ENCODE assay signal across 13 cellular contexts in the genomic region with DNA sequence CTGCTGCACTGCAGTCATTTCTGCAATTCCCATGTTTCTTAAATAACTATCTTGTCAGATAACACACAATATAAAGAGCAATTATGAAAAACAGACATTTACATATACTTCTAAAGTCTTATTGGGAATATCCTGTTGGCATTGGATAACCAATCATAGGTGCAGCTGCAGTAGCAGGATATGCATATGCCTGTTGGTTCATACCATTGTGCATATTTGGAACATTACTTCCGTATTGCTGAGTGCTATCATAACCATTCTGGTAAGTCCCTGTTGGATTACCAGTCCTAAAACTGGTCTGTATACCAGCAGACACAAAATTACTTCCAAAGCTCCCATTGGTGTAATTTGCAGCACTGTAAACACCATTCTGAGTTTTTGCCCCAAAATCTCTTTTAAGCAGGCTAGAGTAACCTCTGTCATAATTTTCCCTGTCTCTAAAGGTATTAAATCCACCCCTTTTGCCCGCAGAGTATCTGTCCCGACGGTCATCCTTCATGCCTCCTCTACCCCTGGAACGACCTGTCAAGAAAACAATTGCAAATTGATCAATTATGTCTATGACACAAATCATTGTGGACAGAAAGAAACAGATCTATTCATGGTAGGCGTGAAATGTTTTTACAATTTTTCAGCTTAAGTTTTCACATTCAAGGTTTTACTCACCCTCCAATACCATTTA. TPM values are rescaled to one million over a fixed set of nuclear protein-coding genes. Genes with fewer than 3 reads are reported as not detected.
DNase-seq lines count a peak whose midpoint lies in the region; ATAC-seq, FAIRE-seq and TF ChIP-seq lines count a peak whose summit lies in the region.
"Had no signal": no experiment of that assay in that cellular context is flagged by ENCODE, and none has a peak within 500 bp of the region (broad histone marks: within the 10 kb centered on the region; RNA-seq: fewer than 3 reads in every experiment).

No MANE protein-coding gene starts in this region.

- H3K27ac Mint-ChIP-seq in GM23338, result peak overlapping the region; percentile 58
- H3K27ac Mint-ChIP-seq in activated CD8-positive, alpha-beta T cell treated with anti-CD3 and anti-CD28 coated beads, Interleukin-2, amount 10 ng/mL, durations not matched to agents 7 days and 5 days, result peak overlapping the region; percentile 18

- H3K9me3 ChIP-seq in HepG2 (ENCODE audit: low read length), result no peaks in the 10 kb centered on the region
- no peaks in the 10 kb centered on the region for H3K9me3 ChIP-seq in tibial nerve
- H3K9me3 ChIP-seq: ascending aorta, thoracic aorta had no signal

- no peak for TF ChIP-seq EP300 in HepG2 (IDR thresholded peaks at IDR 0.05; ENCODE audit: low read depth in 2 of 2, low read length in 2 of 2)
- TF ChIP-seq EP300 in HepG2 (CRISPR knock-in tag; IDR thresholded peaks at IDR 0.05; ENCODE audit: borderline replicate concordance), result no peak
- no peak for TF ChIP-seq EP300 in tibial nerve (IDR thresholded peaks at IDR 0.05)

- H3K27ac ChIP-seq in ACC112 (ENCODE audit: low read depth, low read length), result peak overlapping the region; percentile 31; the same call in 1 of the 2 replicates
- H3K27ac ChIP-seq in GM23338 (ENCODE audit: low read depth), result peak overlapping the region; percentile 93
- H3K27ac ChIP-seq in HepG2 (ENCODE audit: extremely low read length, insufficient read depth, low read length), result no peak overlapping the region
- H3K27ac ChIP-seq in tibial nerve, result no peak overlapping the region
- H3K27ac ChIP-seq: ascending aorta, thoracic aorta had no signal

- H3K4me2 ChIP-seq in GM23338 (0 out of 2 replicates have a peak overlapping the region, but pooled peaks have one; percentile 84), HepG2 (ENCODE audit: low read depth, low read length) (no peak overlapping the region)

- TF ChIP-seq RAD21 in HepG2 (CRISPR knock-in tag; IDR thresholded peaks at IDR 0.05), result no peak

- H3F3A ChIP-seq in GM23338 (replicated peaks; ENCODE audit: low read depth), result peaks cover 66% of the 10 kb centered on the region

- peaks cover 4% of the 10 kb centered on the region; the same call in 1 of the 3 replicates for H3K9me3 Mint-ChIP-seq in GM23338
- H3K9me3 Mint-ChIP-seq in activated CD8-positive, alpha-beta T cell treated with anti-CD3 and anti-CD28 coated beads, Interleukin-2, amount 10 ng/mL, durations not matched to agents 7 days and 5 days (ENCODE audit: insufficient read depth), result no peaks in the 10 kb centered on the region

- intact Hi-C loops in HepG2 (cut with micrococcal nuclease; ENCODE audit: unreplicated experiment), result loop anchor here (10.0 kb wide), 2 partner anchors 175 to 345 kb away; no protein-coding TSS in a partner anchor

- 96% methylated on average over 6 of the region's 6 CpGs for WGBS in HepG2 (ENCODE audit: low lambda C conversion rate)
- 77 to 78% methylated on average over 6 of the region's 6 CpGs for WGBS in tibial nerve, 2 donors

- H2AFZ ChIP-seq in ACC112 (ENCODE audit: low read length, unreplicated experiment), result no peak overlapping the region
- no peak overlapping the region for H2AFZ ChIP-seq in GM23338
- H2AFZ ChIP-seq in HepG2 (ENCODE audit: low read length), result no peak overlapping the region

- peak overlapping the region; percentile 35; the same call in 2 of the 3 replicates for H3K4me3 Mint-ChIP-seq in GM23338
- H3K4me3 Mint-ChIP-seq in activated CD8-positive, alpha-beta T cell treated with anti-CD3 and anti-CD28 coated beads, Interleukin-2, amount 10 ng/mL, durations not matched to agents 7 days and 5 days, result no peak overlapping the region

- ATAC-seq in GM23338 (no peak), HepG2 (no peak), GM21528 (IDR thresholded peaks at IDR 0.05; ENCODE audit: low FRiP score, unreplicated experiment) (no peak)
- ATAC-seq in activated CD8-positive, alpha-beta T cell treated with anti-CD3 and anti-CD28 coated beads, Interleukin-2, amount 10 ng/mL, durations not matched to agents 7 days and 5 days, result no peak

- H3K79me2 ChIP-seq in ACC112 (ENCODE audit: control insufficient read depth, insufficient read depth, low read length, unreplicated experiment) (peaks cover 62% of the 10 kb centered on the region), GM23338 (replicated peaks; ENCODE audit: insufficient read depth) (peaks cover 73% of the 10 kb centered on the region), HepG2 (ENCODE audit: insufficient read depth, low read length) (peaks cover 40% of the 10 kb centered on the region)

- TF ChIP-seq POLR2A in HepG2 (IDR thresholded peaks at IDR 0.05; ENCODE audit: insufficient read depth in 1 of 2, low read depth in 2 of 2, low read length in 2 of 2) (peak in 1 of 2 experiments; percentile 47; a peak in 1 of 4 replicates), tibial nerve (IDR thresholded peaks at IDR 0.05) (no peak)

- CTCF ChIA-PET in activated CD8-positive, alpha-beta T cell treated with anti-CD3 and anti-CD28 coated beads, Interleukin-2, amount 10 ng/mL, durations not matched to agents 7 days and 5 days (lab: Charles Lee), result interaction anchor here (1.5 to 12.0 kb wide), 2 partner anchors 9 to 75 kb away, joined by 6 to 492 read pairs; no protein-coding TSS in a partner anchor
- CTCF ChIA-PET in HepG2 (lab: Yijun Ruan, JAX; ENCODE audit: low intra/inter-chr PET ratio, low total read pairs), result no interaction called here

- H3K4me1 Mint-ChIP-seq in GM23338, result peaks cover 65% of the 10 kb centered on the region
- H3K4me1 Mint-ChIP-seq in activated CD8-positive, alpha-beta T cell treated with anti-CD3 and anti-CD28 coated beads, Interleukin-2, amount 10 ng/mL, durations not matched to agents 7 days and 5 days (ENCODE audit: low read depth), result peaks cover 82% of the 10 kb centered on the region

- H3K4me3 ChIP-seq in ACC112 (ENCODE audit: low read depth, low read length) (no peak overlapping the region), GM23338 (no peak overlapping the region), HepG2 (replicated peaks in 1 of 3; ENCODE audit: insufficient read depth in 1 of 3, low read depth in 2 of 3, low read length in 3 of 3) (no peak overlapping the region), tibial nerve (no peak overlapping the region)
- H3K4me3 ChIP-seq: ascending aorta, thoracic aorta had no signal

- peaks cover 54% of the 10 kb centered on the region for H4K20me1 ChIP-seq in GM23338 (replicated peaks; ENCODE audit: insufficient read depth)
- peaks cover 50% of the 10 kb centered on the region for H4K20me1 ChIP-seq in HepG2 (ENCODE audit: insufficient read depth, low read length)

- BruUV-seq in HepG2 (replicated peaks; lab: Mats Ljungman, UMichigan), result no TSS peak

- peaks cover 84% of the 10 kb centered on the region for H3K36me3 Mint-ChIP-seq in GM23338 (ENCODE audit: low read depth)
- H3K36me3 Mint-ChIP-seq in activated CD8-positive, alpha-beta T cell treated with anti-CD3 and anti-CD28 coated beads, Interleukin-2, amount 10 ng/mL, durations not matched to agents 7 days and 5 days (ENCODE audit: low read depth), result peaks cover 78% of the 10 kb centered on the region

- no peaks in the 10 kb centered on the region for H3K9me2 ChIP-seq in GM23338 (ENCODE audit: insufficient read depth)

- no peaks in the 10 kb centered on the region for H3K27me3 ChIP-seq in ACC112 (ENCODE audit: insufficient read depth, low read length)
- H3K27me3 ChIP-seq in GM23338 (ENCODE audit: insufficient read depth), result no peaks in the 10 kb centered on the region
- H3K27me3 ChIP-seq in HepG2 (ENCODE audit: control insufficient read depth in 1 of 2, insufficient read depth in 2 of 2, low read length in 2 of 2), result no peaks in the 10 kb centered on the region; a peak in 1 of 5 replicates
- H3K27me3 ChIP-seq in tibial nerve, result no peaks in the 10 kb centered on the region
- H3K27me3 ChIP-seq: ascending aorta had no signal

- H3K36me3 ChIP-seq in ACC112 (ENCODE audit: insufficient read depth, low read length) (peaks cover 63% of the 10 kb centered on the region), GM23338 (ENCODE audit: insufficient read depth) (peaks cover 64% of the 10 kb centered on the region), HepG2 (replicated peaks in 1 of 2; ENCODE audit: control insufficient read depth in 1 of 2, insufficient read depth in 2 of 2, low read length in 2 of 2) (peaks cover 26 to 55% of the 10 kb centered on the region in 2 experiments), tibial nerve (peaks cover 15 to 69% (median 49%) of the 10 kb centered on the region in 3 donors)

- H3K4me1 ChIP-seq in ACC112 (ENCODE audit: control insufficient read depth, insufficient read depth, low read length, unreplicated experiment) (peaks cover 53% of the 10 kb centered on the region), GM23338 (ENCODE audit: insufficient read depth) (peaks cover 10% of the 10 kb centered on the region), HepG2 (ENCODE audit: insufficient read depth, low read length) (peaks cover 83% of the 10 kb centered on the region), tibial nerve (peaks cover 0 to 88% (median 40%) of the 10 kb centered on the region in 4 donors)

- in situ Hi-C loops in HepG2 (cut with HindIII; ENCODE audit: extremely low pct_ligation_motif_present, low pct_unique_long_range_greater_than_20kb), result loop anchor here (10.0 kb wide), 2 partner anchors 195 to 655 kb away; a partner anchor contains a TSS

- H3K9ac ChIP-seq in HepG2 (ENCODE audit: insufficient read depth, low read depth, low read length), result no peak overlapping the region

- DNase-seq in GM23338 (ENCODE audit: low spot score), result no peak
- no peak for DNase-seq in activated CD8-positive, alpha-beta T cell treated with anti-CD3 and anti-CD28 coated beads, Interleukin-2, amount 10 ng/mL, durations not matched to agents 7 days and 5 days
- no peak for DNase-seq in HepG2 (ENCODE audit: low spot score)
- no peak for DNase-seq in NCI-H1092 treated with DMSO at 0.1 percent for 48 hours (lab: John Stamatoyannopoulos, UW)
- DNase-seq in tibial nerve (ENCODE audit: low spot score in 2 of 2), result no peak
- no peak for DNase-seq in AG20443 (ENCODE audit: low spot score)
- DNase-seq: DMS79, KBM-7, NCI-H82 had no signal

- peaks cover 29% of the 10 kb centered on the region for H3K27me3 Mint-ChIP-seq in GM23338 (ENCODE audit: insufficient read depth, low read depth, poor library complexity)
- H3K27me3 Mint-ChIP-seq in activated CD8-positive, alpha-beta T cell treated with anti-CD3 and anti-CD28 coated beads, Interleukin-2, amount 10 ng/mL, durations not matched to agents 7 days and 5 days (ENCODE audit: low read depth), result no peaks in the 10 kb centered on the region

- no peak for FAIRE-seq in HepG2 (lab: Jason Lieb, UNC)

- POLR2A ChIA-PET in activated CD8-positive, alpha-beta T cell treated with anti-CD3 and anti-CD28 coated beads, Interleukin-2, amount 10 ng/mL, durations not matched to agents 7 days and 5 days (lab: Charles Lee), result interaction anchor here (0.6 to 3.9 kb wide), 7 partner anchors 6 to 236 kb away, joined by 3 to 151 read pairs (median 3); a partner anchor contains a TSS
- POLR2A ChIA-PET in HepG2 (lab: Yijun Ruan, JAX), result no interaction called here

- TF ChIP-seq CTCF in GM23338 (conservative IDR thresholded peaks at IDR 0.05; ENCODE audit: low read depth in 2 of 2), result no peak
- no peak for TF ChIP-seq CTCF in HepG2 (CRISPR knock-in tag; IDR thresholded peaks at IDR 0.05)
- TF ChIP-seq CTCF in tibial nerve (IDR thresholded peaks at IDR 0.05), result no peak

RNA-seq across cellular contexts. Expression of a gene that starts 3.1 kb away (rescaled TPM):
- total RNA-seq in GM23338 (2014; rRNA removed; shearing (Covaris generic)), result 19.8 and 20.2 TPM in 2 replicates
- polyA plus RNA-seq in GM23338 (2016; fragmentation: Nextera tagmentation; extraction: Ambion mirVana) (27.7 and 28.0 TPM in 2 replicates), HepG2 (2011; rRNA removed) (19.6 and 21.1 TPM in 2 replicates)
- 10 to 100 TPM; 31.3 to 33.7 TPM for total RNA-seq in activated CD8-positive, alpha-beta T cell treated with anti-CD3 and anti-CD28 coated beads, Interleukin-2, amount 10 ng/mL, durations not matched to agents 7 days and 5 days
- total RNA-seq in HepG2 (2016; rRNA removed; fragmentation: Illumina TruSeq; extraction: Trizol) (16.2 and 25.5 TPM in 2 replicates), tibial nerve (10 to 100 TPM in 2 of 4 donors, 1 to 10 TPM in 2; 5.9 to 17.1 (median 10.3) TPM)
- 6.2 and 6.5 TPM in 2 replicates for total RNA-seq in HepG2 (2016; cell fraction: cytosol; rRNA removed; fragmentation: Illumina TruSeq; extraction: Trizol; ENCODE audit: low read depth)
- 17.1 and 25.1 TPM in 2 replicates for total RNA-seq in HepG2 (2016; cell fraction: insoluble cytoplasmic fraction; rRNA removed; fragmentation: Illumina TruSeq; extraction: Trizol)
- total RNA-seq in HepG2 (2016; cell fraction: membrane; rRNA removed; fragmentation: Illumina TruSeq; extraction: Trizol), result 4.8 and 7.5 TPM in 2 replicates
- 40.2 and 43.9 TPM in 2 replicates for total RNA-seq in HepG2 (2016; cell fraction: nucleus; rRNA removed; fragmentation: Illumina TruSeq; extraction: Trizol)
- polyA plus RNA-seq in HepG2 (2011; cell fraction: cytosol; rRNA removed), result 7.1 and 7.7 TPM in 2 replicates
- 33.9 and 48.5 TPM in 2 replicates for polyA plus RNA-seq in HepG2 (2011; cell fraction: nucleus; rRNA removed)
- 20.6 and 26.0 TPM in 2 replicates for polyA plus RNA-seq in HepG2 (2012)
- 1.7 and 1.9 TPM in 2 replicates for polyA plus RNA-seq in HepG2 (2016; cell fraction: cytosol; fragmentation: Illumina TruSeq; extraction: Trizol; ENCODE audit: low read depth)
- polyA plus RNA-seq in HepG2 (2016; cell fraction: insoluble cytoplasmic fraction; fragmentation: Illumina TruSeq; extraction: Trizol; ENCODE audit: low read depth), result 15.7 and 18.4 TPM in 2 replicates
- 2.1 and 3.4 TPM in 2 replicates for polyA plus RNA-seq in HepG2 (2016; cell fraction: membrane; fragmentation: Illumina TruSeq; extraction: Trizol; ENCODE audit: low read depth)
- 81.7 and 89.2 TPM in 2 replicates for polyA plus RNA-seq in HepG2 (2016; cell fraction: nucleus; fragmentation: Illumina TruSeq; extraction: Trizol; ENCODE audit: insufficient read depth, low read depth)
- 8.5 and 12.3 TPM in 2 replicates for polyA minus RNA-seq in HepG2 (2011; rRNA and poly(A)+ RNA removed; ENCODE audit: low replicate concordance)
- polyA minus RNA-seq in HepG2 (2011; cell fraction: cytosol; rRNA and poly(A)+ RNA removed), result 3.9 and 5.4 TPM in 2 replicates
- 61.8 and 78.0 TPM in 2 replicates for polyA minus RNA-seq in HepG2 (2011; cell fraction: nucleus; rRNA and poly(A)+ RNA removed)

RNA-seq across cellular contexts. Expression of a gene that starts 6.1 kb away (rescaled TPM):
- 399 and 400 TPM in 2 replicates for total RNA-seq in GM23338 (2014; rRNA removed; shearing (Covaris generic))
- polyA plus RNA-seq in GM23338 (2016; fragmentation: Nextera tagmentation; extraction: Ambion mirVana), result 367 and 447 TPM in 2 replicates
- 100 to 1,000 TPM; 853 to 855 TPM for total RNA-seq in activated CD8-positive, alpha-beta T cell treated with anti-CD3 and anti-CD28 coated beads, Interleukin-2, amount 10 ng/mL, durations not matched to agents 7 days and 5 days
- 503 and 539 TPM in 2 replicates for total RNA-seq in HepG2 (2016; rRNA removed; fragmentation: Illumina TruSeq; extraction: Trizol)
- 84.1 and 89.7 TPM in 2 replicates for total RNA-seq in HepG2 (2016; cell fraction: cytosol; rRNA removed; fragmentation: Illumina TruSeq; extraction: Trizol; ENCODE audit: low read depth)
- 489 and 528 TPM in 2 replicates for total RNA-seq in HepG2 (2016; cell fraction: insoluble cytoplasmic fraction; rRNA removed; fragmentation: Illumina TruSeq; extraction: Trizol)
- total RNA-seq in HepG2 (2016; cell fraction: membrane; rRNA removed; fragmentation: Illumina TruSeq; extraction: Trizol), result 116 and 157 TPM in 2 replicates
- total RNA-seq in HepG2 (2016; cell fraction: nucleus; rRNA removed; fragmentation: Illumina TruSeq; extraction: Trizol), result 878 and 919 TPM in 2 replicates
- polyA plus RNA-seq in HepG2 (2011; rRNA removed), result 622 and 684 TPM in 2 replicates
- polyA plus RNA-seq in HepG2 (2011; cell fraction: cytosol; rRNA removed), result 569 and 613 TPM in 2 replicates
- polyA plus RNA-seq in HepG2 (2011; cell fraction: nucleus; rRNA removed), result 1,237 and 1,431 TPM in 2 replicates
- polyA plus RNA-seq in HepG2 (2012), result 388 and 421 TPM in 2 replicates
- 39.4 and 49.0 TPM in 2 replicates for polyA plus RNA-seq in HepG2 (2016; cell fraction: cytosol; fragmentation: Illumina TruSeq; extraction: Trizol; ENCODE audit: low read depth)
- 620 and 627 TPM in 2 replicates for polyA plus RNA-seq in HepG2 (2016; cell fraction: insoluble cytoplasmic fraction; fragmentation: Illumina TruSeq; extraction: Trizol; ENCODE audit: low read depth)
- polyA plus RNA-seq in HepG2 (2016; cell fraction: membrane; fragmentation: Illumina TruSeq; extraction: Trizol; ENCODE audit: low read depth), result 60.1 and 80.5 TPM in 2 replicates
- polyA plus RNA-seq in HepG2 (2016; cell fraction: nucleus; fragmentation: Illumina TruSeq; extraction: Trizol; ENCODE audit: insufficient read depth, low read depth), result 1,021 and 1,036 TPM in 2 replicates
- 1,158 and 1,526 TPM in 2 replicates for polyA minus RNA-seq in HepG2 (2011; rRNA and poly(A)+ RNA removed; ENCODE audit: low replicate concordance)
- polyA minus RNA-seq in HepG2 (2011; cell fraction: cytosol; rRNA and poly(A)+ RNA removed), result 501 and 518 TPM in 2 replicates
- polyA minus RNA-seq in HepG2 (2011; cell fraction: nucleus; rRNA and poly(A)+ RNA removed), result 2,012 and 2,066 TPM in 2 replicates
- 100 to 1,000 TPM; 471 to 820 (median 648) TPM for total RNA-seq in tibial nerve

RNA-seq across cellular contexts. Expression of a gene that starts 6.8 kb away (rescaled TPM):
- 41.1 and 81.1 TPM in 2 replicates for total RNA-seq in GM23338 (2014; rRNA removed; shearing (Covaris generic))
- polyA plus RNA-seq in GM23338 (2016; fragmentation: Nextera tagmentation; extraction: Ambion mirVana) (38.9 and 45.4 TPM in 2 replicates), HepG2 (2011; rRNA removed) (58.6 and 65.9 TPM in 2 replicates)
- 10 to 100 TPM; 49.2 to 51.7 TPM for total RNA-seq in activated CD8-positive, alpha-beta T cell treated with anti-CD3 and anti-CD28 coated beads, Interleukin-2, amount 10 ng/mL, durations not matched to agents 7 days and 5 days
- total RNA-seq in HepG2 (2016; rRNA removed; fragmentation: Illumina TruSeq; extraction: Trizol) (31.9 and 68.8 TPM in 2 replicates), tibial nerve (10 to 100 TPM; 45.7 to 73.9 (median 59.3) TPM)
- 28.2 and 32.1 TPM in 2 replicates for total RNA-seq in HepG2 (2016; cell fraction: cytosol; rRNA removed; fragmentation: Illumina TruSeq; extraction: Trizol; ENCODE audit: low read depth)
- total RNA-seq in HepG2 (2016; cell fraction: insoluble cytoplasmic fraction; rRNA removed; fragmentation: Illumina TruSeq; extraction: Trizol), result 34.8 and 63.6 TPM in 2 replicates
- total RNA-seq in HepG2 (2016; cell fraction: membrane; rRNA removed; fragmentation: Illumina TruSeq; extraction: Trizol), result 29.6 and 34.9 TPM in 2 replicates
- 128 and 149 TPM in 2 replicates for total RNA-seq in HepG2 (2016; cell fraction: nucleus; rRNA removed; fragmentation: Illumina TruSeq; extraction: Trizol)
- 11.6 and 14.3 TPM in 2 replicates for polyA plus RNA-seq in HepG2 (2011; cell fraction: cytosol; rRNA removed)
- polyA plus RNA-seq in HepG2 (2011; cell fraction: nucleus; rRNA removed), result 128 and 136 TPM in 2 replicates
- 42.4 and 43.9 TPM in 2 replicates for polyA plus RNA-seq in HepG2 (2012)
- polyA plus RNA-seq in HepG2 (2016; cell fraction: cytosol; fragmentation: Illumina TruSeq; extraction: Trizol; ENCODE audit: low read depth), result 9.9 and 10.0 TPM in 2 replicates
- 31.3 and 31.7 TPM in 2 replicates for polyA plus RNA-seq in HepG2 (2016; cell fraction: insoluble cytoplasmic fraction; fragmentation: Illumina TruSeq; extraction: Trizol; ENCODE audit: low read depth)
- 16.6 and 17.0 TPM in 2 replicates for polyA plus RNA-seq in HepG2 (2016; cell fraction: membrane; fragmentation: Illumina TruSeq; extraction: Trizol; ENCODE audit: low read depth)
- 274 and 290 TPM in 2 replicates for polyA plus RNA-seq in HepG2 (2016; cell fraction: nucleus; fragmentation: Illumina TruSeq; extraction: Trizol; ENCODE audit: insufficient read depth, low read depth)
- 37.3 and 40.5 TPM in 2 replicates for polyA minus RNA-seq in HepG2 (2011; rRNA and poly(A)+ RNA removed; ENCODE audit: low replicate concordance)
- polyA minus RNA-seq in HepG2 (2011; cell fraction: cytosol; rRNA and poly(A)+ RNA removed), result 13.0 and 13.9 TPM in 2 replicates
- polyA minus RNA-seq in HepG2 (2011; cell fraction: nucleus; rRNA and poly(A)+ RNA removed), result 201 and 240 TPM in 2 replicates

RNA-seq across cellular contexts. Expression of a gene that starts 51.0 kb away (rescaled TPM):
- total RNA-seq in GM23338 (2014; rRNA removed; shearing (Covaris generic)), result not detected in 2 replicates
- polyA plus RNA-seq in GM23338 (2016; fragmentation: Nextera tagmentation; extraction: Ambion mirVana) (0.39 TPM in 1 of 2 replicates, not detected in the other), HepG2 (2011; rRNA removed) (0.98 and 1.7 TPM in 2 replicates)
- total RNA-seq in activated CD8-positive, alpha-beta T cell treated with anti-CD3 and anti-CD28 coated beads, Interleukin-2, amount 10 ng/mL, durations not matched to agents 7 days and 5 days, result 1 to 10 TPM; 1.7 to 2.3 TPM
- total RNA-seq in HepG2 (2016; rRNA removed; fragmentation: Illumina TruSeq; extraction: Trizol) (0.27 TPM in 1 of 2 replicates, not detected in the other), tibial nerve (10 to 100 TPM in 1 of 4 donors, 1 to 10 TPM in 3; 3.1 to 27.0 (median 6.4) TPM)
- not detected in 2 replicates for total RNA-seq in HepG2 (2016; cell fraction: cytosol; rRNA removed; fragmentation: Illumina TruSeq; extraction: Trizol; ENCODE audit: low read depth)
- not detected in 2 replicates for total RNA-seq in HepG2 (2016; cell fraction: insoluble cytoplasmic fraction; rRNA removed; fragmentation: Illumina TruSeq; extraction: Trizol)
- total RNA-seq in HepG2 (2016; cell fraction: membrane; rRNA removed; fragmentation: Illumina TruSeq; extraction: Trizol), result not detected in 2 replicates
- total RNA-seq in HepG2 (2016; cell fraction: nucleus; rRNA removed; fragmentation: Illumina TruSeq; extraction: Trizol), result not detected in 2 replicates
- 0.47 and 0.75 TPM in 2 replicates for polyA plus RNA-seq in HepG2 (2011; cell fraction: cytosol; rRNA removed)
- 0.80 and 1.5 TPM in 2 replicates for polyA plus RNA-seq in HepG2 (2011; cell fraction: nucleus; rRNA removed)
- polyA plus RNA-seq in HepG2 (2012), result 0.57 TPM in 1 of 2 replicates, not detected in the other
- not detected in 2 replicates for polyA plus RNA-seq in HepG2 (2016; cell fraction: cytosol; fragmentation: Illumina TruSeq; extraction: Trizol; ENCODE audit: low read depth)
- polyA plus RNA-seq in HepG2 (2016; cell fraction: insoluble cytoplasmic fraction; fragmentation: Illumina TruSeq; extraction: Trizol; ENCODE audit: low read depth), result not detected in 2 replicates
- 0.34 TPM in 1 of 2 replicates, not detected in the other for polyA plus RNA-seq in HepG2 (2016; cell fraction: membrane; fragmentation: Illumina TruSeq; extraction: Trizol; ENCODE audit: low read depth)
- polyA plus RNA-seq in HepG2 (2016; cell fraction: nucleus; fragmentation: Illumina TruSeq; extraction: Trizol; ENCODE audit: insufficient read depth, low read depth), result 0.64 TPM in 1 of 2 replicates, not detected in the other
- 0.72 TPM in 1 of 2 replicates, not detected in the other for polyA minus RNA-seq in HepG2 (2011; rRNA and poly(A)+ RNA removed; ENCODE audit: low replicate concordance)
- polyA minus RNA-seq in HepG2 (2011; cell fraction: cytosol; rRNA and poly(A)+ RNA removed), result not detected in 2 replicates
- polyA minus RNA-seq in HepG2 (2011; cell fraction: nucleus; rRNA and poly(A)+ RNA removed), result 1.2 and 2.5 TPM in 2 replicates

Comparison
In these comparisons a context has a peak if more than half of its experiments do, and no peak if none do; other contexts are left out.
1. H3K27ac ChIP-seq: peak in ACC112 (single experiment) and GM23338 (single experiment); none in HepG2 (single experiment) and tibial nerve (0 of 4).